11 cellular contexts compared by ENCODE assay signal in the genomic region with DNA sequence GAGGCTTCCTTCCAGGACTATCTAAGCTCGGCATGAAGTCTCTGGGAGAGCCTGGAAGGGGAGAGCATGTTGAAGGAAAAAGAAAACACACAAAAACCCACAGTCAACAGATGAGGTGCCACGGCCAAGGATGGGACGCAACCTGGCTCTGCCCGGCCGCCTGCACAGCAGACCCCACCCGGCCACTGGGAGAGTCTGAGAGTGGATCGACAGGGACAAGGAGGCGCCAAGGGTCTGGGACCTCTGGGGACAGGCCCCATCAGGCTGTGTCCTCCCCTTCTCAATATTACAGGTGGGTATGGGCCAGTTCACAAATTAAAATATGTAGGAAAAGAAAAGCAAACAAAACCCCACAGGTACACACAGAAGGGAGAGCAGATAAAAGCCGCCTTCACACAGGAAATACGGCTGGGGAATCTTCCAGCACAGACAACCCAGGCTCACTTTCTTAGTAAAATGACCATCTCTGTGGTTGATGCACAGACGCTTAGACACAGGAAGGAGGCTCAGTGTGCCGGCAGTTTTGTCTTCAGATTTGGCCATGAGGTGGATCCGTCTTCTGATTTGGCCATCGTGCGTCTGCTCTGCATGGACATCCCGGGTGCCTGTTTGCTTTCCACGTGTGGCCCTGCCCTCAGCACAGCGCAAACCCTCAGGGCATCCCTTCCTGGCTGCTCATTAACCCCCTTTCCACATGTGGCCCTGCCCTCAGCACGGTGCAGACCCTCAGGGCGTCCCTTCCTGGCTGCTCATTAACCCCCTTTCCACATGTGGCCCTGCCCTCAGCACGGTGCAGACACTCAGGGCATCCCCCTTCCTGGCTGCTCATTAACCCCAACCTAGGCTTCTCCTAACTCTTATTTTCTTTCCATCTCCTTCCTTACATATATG.
A peak's percentile ranks its signal among the peaks of the same experiment; 100 is the strongest.
DNase-seq lines count a peak whose midpoint lies in the region; ATAC-seq and TF ChIP-seq lines count a peak whose summit lies in the region.
"Had no signal": no experiment of that assay in that cellular context is flagged by ENCODE, and none has a peak within 500 bp of the region (broad histone marks: within the 10 kb centered on the region; RNA-seq: fewer than 3 reads in every experiment).

No MANE protein-coding gene starts in this region.

- H3K4me3 ChIP-seq in psoas muscle (no peak overlapping the region), H7 (ENCODE audit: insufficient read depth, low read depth, low read length) (no peak overlapping the region)
- H3K4me3 ChIP-seq: suprapubic skin had no signal

- peak; percentile 14 for DNase-seq in central memory CD4-positive, alpha-beta T cell
- DNase-seq in AG08395 (ENCODE audit: low spot score) (no peak), psoas muscle (no peak), H7 (no peak)
- DNase-seq: effector memory CD4-positive, alpha-beta T cell; hypothalamus had no signal

- H3K4me1 ChIP-seq in psoas muscle = no peaks in the 10 kb centered on the region
- H3K4me1 ChIP-seq: suprapubic skin had no signal

- ATAC-seq in GM18511 (IDR thresholded peaks at IDR 0.05; ENCODE audit: unreplicated experiment) = peak; percentile 85
- ATAC-seq in GM21360 (IDR thresholded peaks at IDR 0.05; ENCODE audit: unreplicated experiment) = peak; percentile 67
- peak; percentile 88 for ATAC-seq in HG03095 (IDR thresholded peaks at IDR 0.05; ENCODE audit: unreplicated experiment)
- no peak for ATAC-seq in psoas muscle
- no peak for ATAC-seq in HG02870 (IDR thresholded peaks at IDR 0.05; ENCODE audit: unreplicated experiment)

- H3K27me3 ChIP-seq in psoas muscle (ENCODE audit: insufficient read depth in 3 of 3, low read length in 2 of 3) = no peaks in the 10 kb centered on the region
- H3K27me3 ChIP-seq in H7 (ENCODE audit: control insufficient read depth, insufficient read depth, low read length) = no peaks in the 10 kb centered on the region
- H3K27me3 ChIP-seq: suprapubic skin had no signal

- H3K36me3 ChIP-seq in psoas muscle (ENCODE audit: insufficient read depth in 1 of 2, low read depth in 1 of 2) (no peaks in the 10 kb centered on the region), H7 (replicated peaks; ENCODE audit: control insufficient read depth, insufficient read depth, low read length) (no peaks in the 10 kb centered on the region)
- H3K36me3 ChIP-seq: suprapubic skin had no signal

- H3K9me3 ChIP-seq in psoas muscle = no peaks in the 10 kb centered on the region
- H3K9me3 ChIP-seq: suprapubic skin had no signal

- intact Hi-C loops in psoas muscle (cut with DNase I) = no loop called here

- TF ChIP-seq CTCF in psoas muscle (IDR thresholded peaks at IDR 0.05) = no peak

- WGBS in psoas muscle, 3 donors = 75 to 85% (median 78%) methylated on average over 21 of the region's 21 CpGs

- H3K27ac ChIP-seq in psoas muscle = no peak overlapping the region
- H3K27ac ChIP-seq: suprapubic skin had no signal

Comparison
In these comparisons a context has a peak if more than half of its experiments do, and no peak if none do; other contexts are left out.
1. ATAC-seq: peak in GM18511 (single experiment), GM21360 (single experiment) and HG03095 (single experiment); none in psoas muscle (0 of 4) and HG02870 (single experiment).